15 cellular contexts compared by ENCODE assay signal in genomic region chr3:108131795-108132134, GRCh38. TPM values are rescaled to one million over a fixed set of nuclear protein-coding genes. Genes with fewer than 3 reads are reported as not detected.
DNase-seq lines count a peak whose midpoint lies in the region; ATAC-seq and TF ChIP-seq lines count a peak whose summit lies in the region.
"Had no signal": no experiment of that assay in that cellular context is flagged by ENCODE, and none has a peak within 500 bp of the region (broad histone marks: within the 10 kb centered on the region; RNA-seq: fewer than 3 reads in every experiment).

No MANE protein-coding gene starts in this region.

- H3K27ac ChIP-seq in OCI-LY7 (ENCODE audit: low read depth, low read length, poor library complexity, severe bottlenecking) (no peak overlapping the region), A673 (ENCODE audit: low read depth, low read length, poor library complexity, severe bottlenecking) (no peak overlapping the region)
- H3K27ac ChIP-seq: right lobe of liver had no signal

- no peaks in the 10 kb centered on the region for H3K9me2 ChIP-seq in OCI-LY7 (ENCODE audit: insufficient read depth, low read length)

- H3K9me3 ChIP-seq in OCI-LY7 (ENCODE audit: low read length), result no peaks in the 10 kb centered on the region
- no peaks in the 10 kb centered on the region for H3K9me3 ChIP-seq in A673 (ENCODE audit: low read depth, low read length, poor library complexity, severe bottlenecking)
- H3K9me3 ChIP-seq: adrenal gland, MG63, right lobe of liver had no signal

- no peaks in the 10 kb centered on the region for H3K27me3 ChIP-seq in A673 (replicated peaks; ENCODE audit: insufficient read depth, low read depth, low read length, poor library complexity)
- H3K27me3 ChIP-seq: adrenal gland, hepatocyte, MG63, right lobe of liver had no signal

- peak overlapping the region; percentile 48; the same call in 1 of the 2 replicates for H3K4me2 ChIP-seq in OCI-LY7 (ENCODE audit: low read length)
- H3K4me2 ChIP-seq: hepatocyte had no signal

- no peak for DNase-seq in activated T-cell treated with anti-CD3 and anti-CD28 coated beads, Interleukin-2, amount 50 U/mL, for 4 hours
- no peak for DNase-seq in activated T-cell treated with anti-CD3 and anti-CD28 coated beads, Interleukin-2, amount 50 U/mL, for 1 hour
- DNase-seq in OCI-LY7 (ENCODE audit: low spot score) (no peak), MCF 10A (ENCODE audit: unreplicated experiment) (no peak), A673 (ENCODE audit: low spot score) (no peak), NCI-H526 (lab: John Stamatoyannopoulos, UW) (no peak)
- no peak for DNase-seq in stimulated activated effector memory CD8-positive, alpha-beta T cell treated with anti-CD3 and anti-CD28 coated beads, Interleukin-12 subunit alpha, Interleukin-12 subunit beta, amount 100 ng/mL, for 72 hours (ENCODE audit: low spot score in 2 of 2)
- DNase-seq: adrenal gland, C1 segment of cervical spinal cord, endodermal cell, NCI-H524 treated with DMSO at 0.1 percent for 48 hours, right lobe of liver had no signal

- peaks cover 11% of the 10 kb centered on the region for H3K9me3 Mint-ChIP-seq in activated T-cell treated with anti-CD3 and anti-CD28 coated beads, Interleukin-2, amount 50 U/mL, for 4 hours
- H3K9me3 Mint-ChIP-seq in MCF 10A (ENCODE audit: unreplicated experiment), result no peaks in the 10 kb centered on the region
- H3K9me3 Mint-ChIP-seq in stimulated activated effector memory CD8-positive, alpha-beta T cell treated with anti-CD3 and anti-CD28 coated beads, Interleukin-12 subunit alpha, Interleukin-12 subunit beta, amount 100 ng/mL, for 72 hours, result peaks cover 4% of the 10 kb centered on the region
- H3K9me3 Mint-ChIP-seq: endodermal cell had no signal

- peaks cover 84% of the 10 kb centered on the region for H3K4me1 ChIP-seq in OCI-LY7 (ENCODE audit: insufficient read depth, low read length, poor library complexity, severe bottlenecking)
- H3K4me1 ChIP-seq in A673 (ENCODE audit: insufficient read depth, low read length, poor library complexity, severe bottlenecking), result peaks cover 8% of the 10 kb centered on the region
- H3K4me1 ChIP-seq: right lobe of liver had no signal

- H3K36me3 ChIP-seq in OCI-LY7 (ENCODE audit: insufficient read depth, low read length) (peaks cover 37% of the 10 kb centered on the region), A673 (ENCODE audit: insufficient read depth, low read length, poor library complexity, severe bottlenecking) (no peaks in the 10 kb centered on the region)
- H3K36me3 ChIP-seq: adrenal gland, MG63, right lobe of liver had no signal

- H3K79me2 ChIP-seq in OCI-LY7 (ENCODE audit: insufficient read depth, low read depth, low read length), result peaks cover 49% of the 10 kb centered on the region; the same call in 1 of the 2 replicates
- H3K79me2 ChIP-seq: hepatocyte had no signal

- H3K4me3 ChIP-seq in OCI-LY7 (ENCODE audit: low read depth, low read length, poor library complexity, severe bottlenecking) (no peak overlapping the region), A673 (ENCODE audit: low read depth, low read length, poor library complexity, severe bottlenecking) (no peak overlapping the region)
- H3K4me3 ChIP-seq: adrenal gland, hepatocyte, MG63, right lobe of liver had no signal

- ATAC-seq in activated T-cell treated with anti-CD3 and anti-CD28 coated beads, Interleukin-2, amount 50 U/mL, for 4 hours, result no peak
- ATAC-seq in stimulated activated effector memory CD8-positive, alpha-beta T cell treated with anti-CD3 and anti-CD28 coated beads, Interleukin-12 subunit alpha, Interleukin-12 subunit beta, amount 100 ng/mL, for 72 hours, result no peak
- ATAC-seq in GM21423 (IDR thresholded peaks at IDR 0.05; ENCODE audit: unreplicated experiment), result no peak
- ATAC-seq: right lobe of liver had no signal

- BruUV-seq in OCI-LY7 (replicated peaks; lab: Mats Ljungman, UMichigan) (no TSS peak), MCF 10A (replicated peaks; lab: Mats Ljungman, UMichigan) (no TSS peak), A673 (replicated peaks; lab: Mats Ljungman, UMichigan) (no TSS peak)

- peak overlapping the region; percentile 67 for H3K4me3 Mint-ChIP-seq in activated T-cell treated with anti-CD3 and anti-CD28 coated beads, Interleukin-2, amount 50 U/mL, for 4 hours
- H3K4me3 Mint-ChIP-seq in MCF 10A (ENCODE audit: unreplicated experiment), result no peak overlapping the region
- peak overlapping the region; percentile 81 for H3K4me3 Mint-ChIP-seq in stimulated activated effector memory CD8-positive, alpha-beta T cell treated with anti-CD3 and anti-CD28 coated beads, Interleukin-12 subunit alpha, Interleukin-12 subunit beta, amount 100 ng/mL, for 72 hours
- H3K4me3 Mint-ChIP-seq: endodermal cell had no signal

- intact Hi-C loops in OCI-LY7 (cut with micrococcal nuclease; ENCODE audit: unreplicated experiment), result no loop called here
- intact Hi-C loops in MCF 10A (cut with micrococcal nuclease), result no loop called here
- intact Hi-C loops in A673 (cut with micrococcal nuclease; ENCODE audit: unreplicated experiment), result no loop called here

- peak overlapping the region; percentile 69 for H3K27ac Mint-ChIP-seq in MCF 10A (ENCODE audit: low read depth, unreplicated experiment)
- peak overlapping the region; percentile 91 for H3K27ac Mint-ChIP-seq in stimulated activated effector memory CD8-positive, alpha-beta T cell treated with anti-CD3 and anti-CD28 coated beads, Interleukin-12 subunit alpha, Interleukin-12 subunit beta, amount 100 ng/mL, for 72 hours
- H3K27ac Mint-ChIP-seq: endodermal cell had no signal

- H3K4me1 Mint-ChIP-seq in activated T-cell treated with anti-CD3 and anti-CD28 coated beads, Interleukin-2, amount 50 U/mL, for 4 hours (ENCODE audit: low read depth), result peaks cover 94% of the 10 kb centered on the region
- peaks cover 33% of the 10 kb centered on the region for H3K4me1 Mint-ChIP-seq in MCF 10A (ENCODE audit: insufficient read depth, unreplicated experiment)
- peaks cover 86% of the 10 kb centered on the region for H3K4me1 Mint-ChIP-seq in stimulated activated effector memory CD8-positive, alpha-beta T cell treated with anti-CD3 and anti-CD28 coated beads, Interleukin-12 subunit alpha, Interleukin-12 subunit beta, amount 100 ng/mL, for 72 hours

- CTCF ChIA-PET in OCI-LY7 (lab: Charles Lee; ENCODE audit: unreplicated experiment), result no interaction called here
- CTCF ChIA-PET in MCF 10A (lab: Yijun Ruan, JAX), result interaction anchor here (1.2 kb wide), 1 partner anchor 9 kb away, joined by 3 read pairs; no protein-coding TSS in a partner anchor
- CTCF ChIA-PET in A673 (lab: Charles Lee), result no interaction called here

- H3K27me3 Mint-ChIP-seq in activated T-cell treated with anti-CD3 and anti-CD28 coated beads, Interleukin-2, amount 50 U/mL, for 4 hours (ENCODE audit: low read depth), result no peaks in the 10 kb centered on the region
- no peaks in the 10 kb centered on the region for H3K27me3 Mint-ChIP-seq in MCF 10A (ENCODE audit: insufficient read depth, unreplicated experiment)

- TF ChIP-seq CTCF in OCI-LY7 (conservative IDR thresholded peaks at IDR 0.05; ENCODE audit: low read length), result no peak
- no peak for TF ChIP-seq CTCF in MCF 10A (IDR thresholded peaks at IDR 0.05; ENCODE audit: unreplicated experiment)
- no peak for TF ChIP-seq CTCF in A673 (conservative IDR thresholded peaks at IDR 0.05; ENCODE audit: low read depth, low read length)

- H3K36me3 Mint-ChIP-seq in activated T-cell treated with anti-CD3 and anti-CD28 coated beads, Interleukin-2, amount 50 U/mL, for 4 hours (ENCODE audit: insufficient read depth), result peaks cover 76% of the 10 kb centered on the region
- no peaks in the 10 kb centered on the region for H3K36me3 Mint-ChIP-seq in MCF 10A (ENCODE audit: insufficient read depth, unreplicated experiment)
- H3K36me3 Mint-ChIP-seq in stimulated activated effector memory CD8-positive, alpha-beta T cell treated with anti-CD3 and anti-CD28 coated beads, Interleukin-12 subunit alpha, Interleukin-12 subunit beta, amount 100 ng/mL, for 72 hours, result peaks cover 76% of the 10 kb centered on the region

- no peak overlapping the region for H2AFZ ChIP-seq in OCI-LY7 (ENCODE audit: low read length)
- H2AFZ ChIP-seq: hepatocyte had no signal

- 0 out of 2 replicates have a peak, but pooled peaks cover 4% of the 10 kb centered on the region for H4K20me1 ChIP-seq in OCI-LY7 (ENCODE audit: insufficient read depth, low read length)

- POLR2A ChIA-PET in OCI-LY7 (lab: Charles Lee) (interaction anchor here (0.8 to 1.1 kb wide), 5 partner anchors 29 to 241 kb away, joined by 3 to 4 read pairs (median 3); no protein-coding TSS in a partner anchor), MCF 10A (lab: Yijun Ruan, JAX) (interaction anchor here (0.8 to 4.2 kb wide), 7 partner anchors 18 to 355 kb away, joined by 3 to 27 read pairs (median 4); partner anchors contain the start of gene CD47), A673 (lab: Charles Lee; ENCODE audit: low non-redundant PET) (no interaction called here)

RNA-seq across cellular contexts. Expression of gene CD47, which starts 40.9 kb away (rescaled TPM):
- total RNA-seq in activated T-cell treated with anti-CD3 and anti-CD28 coated beads, Interleukin-2, amount 50 U/mL, for 4 hours, result 100 to 1,000 TPM; 112 to 126 (median 115) TPM
- 40.8 and 43.9 TPM in 2 replicates for total RNA-seq in OCI-LY7 (2014; rRNA removed; shearing (Covaris generic))
- 50.0 and 59.9 TPM in 2 replicates for total RNA-seq in OCI-LY7 (2022)
- total RNA-seq in MCF 10A (2022), result 28.5 and 31.5 TPM in 2 replicates
- total RNA-seq in A673 (2021), result 28.2 and 34.7 TPM in 2 replicates
